In genomic region chr22:48803171-48803992, GRCh38 we compare ENCODE assay signal across 23 cellular contexts.
"Had no signal": no experiment of that assay in that cellular context is flagged by ENCODE, and none has a peak within 500 bp of the region (broad histone marks: within the 10 kb centered on the region; RNA-seq: fewer than 3 reads in every experiment).

No MANE protein-coding gene starts in this region.

- H3K27me3 Mint-ChIP-seq: activated naive CD4-positive, alpha-beta T cell treated with anti-CD3 and anti-CD28 coated beads, Interleukin-2, amount 50 U/mL, for 24 hours; activated naive CD8-positive, alpha-beta T cell treated with anti-CD3 and anti-CD28 coated beads, Interleukin-2, amount 50 U/mL, for 24 hours; activated T-cell treated with anti-CD3 and anti-CD28 coated beads, Interleukin-2, amount 50 U/mL, for 24 hours; central memory CD8-positive, alpha-beta T cell; natural killer cell treated with Interleukin-12 subunit alpha and Interleukin-12 subunit beta and Interleukin-15 and Interleukin-18, amount 100 ng/mL, for 72 hours had no signal

- H3K4me1 ChIP-seq: esophagus squamous epithelium, prostate gland, stomach, thyroid gland had no signal

- H3K36me3 Mint-ChIP-seq: activated naive CD4-positive, alpha-beta T cell treated with anti-CD3 and anti-CD28 coated beads, Interleukin-2, amount 50 U/mL, for 24 hours; natural killer cell treated with Interleukin-12 subunit alpha and Interleukin-12 subunit beta and Interleukin-15 and Interleukin-18, amount 100 ng/mL, for 72 hours; stimulated activated naive B cell treated with anti-CD40 and anti-IgM and Interleukin-4, amounts not matched to agents 10 μg/mL and 1 μg/mL and 100 μg/mL, for 72 hours had no signal

- H3K9me3 Mint-ChIP-seq: activated naive CD4-positive, alpha-beta T cell treated with anti-CD3 and anti-CD28 coated beads, Interleukin-2, amount 50 U/mL, for 24 hours; activated naive CD8-positive, alpha-beta T cell treated with anti-CD3 and anti-CD28 coated beads, Interleukin-2, amount 50 U/mL, for 24 hours; activated T-cell treated with anti-CD3 and anti-CD28 coated beads, Interleukin-2, amount 50 U/mL, for 24 hours; central memory CD8-positive, alpha-beta T cell; natural killer cell treated with Interleukin-12 subunit alpha and Interleukin-12 subunit beta and Interleukin-15 and Interleukin-18, amount 100 ng/mL, for 72 hours; stimulated activated naive B cell treated with anti-CD40 and anti-IgM and Interleukin-4, amounts not matched to agents 10 μg/mL and 1 μg/mL and 100 μg/mL, for 72 hours had no signal

- H3K27ac ChIP-seq: epithelial cell of prostate, esophagus squamous epithelium, prostate gland, stomach, thyroid gland had no signal

- H3K36me3 ChIP-seq: esophagus squamous epithelium, prostate gland, stomach, thyroid gland had no signal

- H3K4me2 ChIP-seq: smooth muscle cell had no signal

- H3K9me3 ChIP-seq: esophagus squamous epithelium, mucosa of descending colon, prostate gland, stomach, thyroid gland had no signal

- H3K27me3 ChIP-seq: thyroid gland had no signal

- H3K4me1 Mint-ChIP-seq: activated naive CD4-positive, alpha-beta T cell treated with anti-CD3 and anti-CD28 coated beads, Interleukin-2, amount 50 U/mL, for 24 hours; activated naive CD8-positive, alpha-beta T cell treated with anti-CD3 and anti-CD28 coated beads, Interleukin-2, amount 50 U/mL, for 24 hours; central memory CD8-positive, alpha-beta T cell; stimulated activated naive B cell treated with anti-CD40 and anti-IgM and Interleukin-4, amounts not matched to agents 10 μg/mL and 1 μg/mL and 100 μg/mL, for 72 hours had no signal

- H3K4me3 ChIP-seq: esophagus squamous epithelium, mucosa of descending colon, prostate gland, smooth muscle cell, stomach, thyroid gland had no signal

- DNase-seq: activated CD4-positive, alpha-beta T cell treated with anti-CD3 and anti-CD28 coated beads for 4 hours; activated CD4-positive, alpha-beta T cell treated with anti-CD3 and anti-CD28 coated beads, Interleukin-2, amount 50 U/mL, for 48 hours; activated CD4-positive, CD25-positive, alpha-beta regulatory T cell; activated CD8-positive, alpha-beta memory T cell treated with anti-CD3 and anti-CD28 coated beads, Interleukin-2, amount 50 U/mL, for 48 hours; activated naive CD8-positive, alpha-beta T cell treated with anti-CD3 and anti-CD28 coated beads, Interleukin-2, amount 50 U/mL, for 24 hours; activated T-cell treated with anti-CD3 and anti-CD28 coated beads, Interleukin-2, amount 50 U/mL, for 24 hours; dermis blood vessel endothelial cell; effector CD4-positive, alpha-beta T cell; esophagus squamous epithelium; foreskin melanocyte; mucosa of descending colon; retina; stimulated activated CD4-positive, alpha-beta T cell treated with anti-CD3 and anti-CD28 coated beads, Interleukin-15, amount 100 ng/mL, for 24 hours; stimulated activated CD4-positive, alpha-beta T cell treated with anti-CD3 and anti-CD28 coated beads, Interleukin-2, amount 100 ng/mL, for 24 hours; stimulated activated naive B cell treated with anti-CD40 and anti-IgM and Interleukin-4, amounts not matched to agents 10 μg/mL and 1 μg/mL and 100 μg/mL, for 72 hours; stomach; thyroid gland had no signal

- H3K27ac Mint-ChIP-seq: activated naive CD4-positive, alpha-beta T cell treated with anti-CD3 and anti-CD28 coated beads, Interleukin-2, amount 50 U/mL, for 24 hours; activated naive CD8-positive, alpha-beta T cell treated with anti-CD3 and anti-CD28 coated beads, Interleukin-2, amount 50 U/mL, for 24 hours; activated T-cell treated with anti-CD3 and anti-CD28 coated beads, Interleukin-2, amount 50 U/mL, for 24 hours; natural killer cell treated with Interleukin-12 subunit alpha and Interleukin-12 subunit beta and Interleukin-15 and Interleukin-18, amount 100 ng/mL, for 72 hours; stimulated activated naive B cell treated with anti-CD40 and anti-IgM and Interleukin-4, amounts not matched to agents 10 μg/mL and 1 μg/mL and 100 μg/mL, for 72 hours had no signal

- ATAC-seq: activated naive CD8-positive, alpha-beta T cell treated with anti-CD3 and anti-CD28 coated beads, Interleukin-2, amount 50 U/mL, for 24 hours; mucosa of descending colon; natural killer cell treated with Interleukin-12 subunit alpha and Interleukin-12 subunit beta and Interleukin-15 and Interleukin-18, amount 100 ng/mL, for 72 hours; stimulated activated naive B cell treated with anti-CD40 and anti-IgM and Interleukin-4, amounts not matched to agents 10 μg/mL and 1 μg/mL and 100 μg/mL, for 72 hours had no signal

- H3K4me3 Mint-ChIP-seq: activated naive CD4-positive, alpha-beta T cell treated with anti-CD3 and anti-CD28 coated beads, Interleukin-2, amount 50 U/mL, for 24 hours; activated naive CD8-positive, alpha-beta T cell treated with anti-CD3 and anti-CD28 coated beads, Interleukin-2, amount 50 U/mL, for 24 hours; activated T-cell treated with anti-CD3 and anti-CD28 coated beads, Interleukin-2, amount 50 U/mL, for 24 hours; central memory CD8-positive, alpha-beta T cell; natural killer cell treated with Interleukin-12 subunit alpha and Interleukin-12 subunit beta and Interleukin-15 and Interleukin-18, amount 100 ng/mL, for 72 hours; stimulated activated naive B cell treated with anti-CD40 and anti-IgM and Interleukin-4, amounts not matched to agents 10 μg/mL and 1 μg/mL and 100 μg/mL, for 72 hours had no signal
